14 cellular contexts compared by ENCODE assay signal in the genomic region with DNA sequence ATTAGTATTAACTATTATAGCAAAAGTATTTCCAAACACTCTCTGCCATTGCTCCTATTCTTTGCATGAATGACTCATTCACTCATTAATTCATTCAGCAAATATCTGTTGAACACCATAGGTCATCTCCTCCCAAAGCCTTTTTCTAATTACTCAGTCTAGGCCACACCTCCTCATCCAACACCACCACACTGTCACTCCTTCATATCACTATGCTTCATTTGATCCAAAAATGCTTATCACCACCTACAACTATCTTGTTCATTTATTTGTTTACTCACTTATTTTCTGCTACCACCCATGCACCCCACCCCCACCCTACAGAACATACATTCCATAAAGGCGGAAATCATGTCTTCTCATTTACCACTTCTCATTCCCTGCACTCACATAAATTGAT.
"Had no signal": no experiment of that assay in that cellular context is flagged by ENCODE, and none has a peak within 500 bp of the region (broad histone marks: within the 10 kb centered on the region; RNA-seq: fewer than 3 reads in every experiment).

No MANE protein-coding gene starts in this region.

- H3K27me3 ChIP-seq: hepatocyte, right atrium auricular region, tibial artery, uterus had no signal

- H3K36me3 ChIP-seq: right atrium auricular region, tibial artery, uterus had no signal

- FAIRE-seq: frontal cortex had no signal

- H3K4me3 ChIP-seq: hepatocyte, lung, right atrium auricular region, skin epidermis, tibial artery, uterus had no signal

- DNase-seq: activated CD4-positive, alpha-beta T cell treated with anti-CD3 and anti-CD28 coated beads, Interleukin-2, amount 50 U/mL, for 1 hour; activated naive CD4-positive, alpha-beta T cell treated with anti-CD3 and anti-CD28 coated beads, Interleukin-2, amount 10 ng/mL, durations not matched to agents 7 days and 5 days; cortex of kidney; effector memory CD4-positive, alpha-beta T cell; natural killer cell; posterior cingulate gyrus; tibial artery; uterus had no signal

- ATAC-seq: natural killer cell; stimulated activated memory B cell treated with anti-CD40 and anti-IgM and Interleukin-4, amounts not matched to agents 10 μg/mL and 1 μg/mL and 100 μg/mL, for 72 hours had no signal
